Comparison of ENCODE assay signal across 18 cellular contexts in the genomic region with DNA sequence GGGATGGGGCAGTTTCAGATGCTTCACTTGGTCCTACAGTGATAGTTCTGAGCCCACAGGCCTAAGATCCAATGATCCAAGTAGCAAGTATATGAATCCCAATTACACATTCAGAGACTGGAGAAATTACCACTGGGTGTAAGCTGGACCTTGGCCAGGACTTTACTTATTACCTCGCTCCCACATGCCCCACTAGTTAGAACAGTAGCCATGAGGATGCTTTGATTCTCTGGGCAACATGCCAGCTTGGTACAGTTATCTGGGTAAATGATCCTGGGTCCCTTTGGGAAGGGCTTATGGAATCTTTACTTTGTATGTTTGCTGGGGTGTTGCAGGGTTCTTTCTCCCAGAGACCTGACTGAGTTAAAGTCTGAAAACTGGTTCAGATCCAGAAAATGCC. TPM values are rescaled to one million over a fixed set of nuclear protein-coding genes. Genes with fewer than 3 reads are reported as not detected.
"Had no signal": no experiment of that assay in that cellular context is flagged by ENCODE, and none has a peak within 500 bp of the region (broad histone marks: within the 10 kb centered on the region; RNA-seq: fewer than 3 reads in every experiment).

No MANE protein-coding gene starts in this region.

- H3K27me3 Mint-ChIP-seq: activated naive CD8-positive, alpha-beta T cell treated with anti-CD3 and anti-CD28 coated beads for 36 hours had no signal

- H2AFZ ChIP-seq: hepatocyte had no signal

- H3K4me3 ChIP-seq: hepatocyte, smooth muscle cell, thyroid gland had no signal

- DNase-seq: activated CD4-positive, alpha-beta T cell treated with anti-CD3 and anti-CD28 coated beads, Interleukin-2, amount 50 U/mL, for 4 hours; activated CD4-positive, CD25-positive, alpha-beta regulatory T cell treated with anti-CD3 and anti-CD28 coated beads, Interleukin-2, amount 50 U/mL, for 72 hours; activated gamma-delta T cell; activated naive CD8-positive, alpha-beta T cell treated with anti-CD3 and anti-CD28 coated beads for 36 hours; activated T-cell treated with anti-CD3 and anti-CD28 coated beads, Interleukin-2, amount 50 U/mL, for 4 hours; brain microvascular endothelial cell; endodermal cell; kidney; naive B cell; posterior cingulate gyrus; right cardiac atrium; thyroid gland had no signal

- H3K4me3 Mint-ChIP-seq: activated naive CD8-positive, alpha-beta T cell treated with anti-CD3 and anti-CD28 coated beads for 36 hours; activated T-cell treated with anti-CD3 and anti-CD28 coated beads, Interleukin-2, amount 50 U/mL, for 4 hours; endodermal cell; naive B cell had no signal

- H3K9me3 Mint-ChIP-seq: activated naive CD8-positive, alpha-beta T cell treated with anti-CD3 and anti-CD28 coated beads for 36 hours; activated T-cell treated with anti-CD3 and anti-CD28 coated beads, Interleukin-2, amount 50 U/mL, for 4 hours; endodermal cell; naive B cell had no signal

- H3K27me3 ChIP-seq: hepatocyte, thyroid gland had no signal

- H3K4me1 ChIP-seq: thyroid gland had no signal

- H3K4me1 Mint-ChIP-seq: activated naive CD8-positive, alpha-beta T cell treated with anti-CD3 and anti-CD28 coated beads for 36 hours had no signal

- H3K9me3 ChIP-seq: neutrophil, thyroid gland had no signal

- H3K27ac Mint-ChIP-seq: activated naive CD8-positive, alpha-beta T cell treated with anti-CD3 and anti-CD28 coated beads for 36 hours; endodermal cell had no signal

- H3K4me2 ChIP-seq: hepatocyte, smooth muscle cell had no signal

- H3K36me3 ChIP-seq: brain microvascular endothelial cell, neutrophil, thyroid gland had no signal

- H3K27ac ChIP-seq: brain microvascular endothelial cell, hepatocyte, neutrophil, thyroid gland had no signal

- H3K79me2 ChIP-seq: hepatocyte had no signal

- FAIRE-seq: kidney had no signal

- H3K36me3 Mint-ChIP-seq: activated naive CD8-positive, alpha-beta T cell treated with anti-CD3 and anti-CD28 coated beads for 36 hours; naive B cell had no signal

RNA-seq across cellular contexts. Expression of a gene that starts 5.1 kb away (rescaled TPM):
- total RNA-seq: activated naive CD8-positive, alpha-beta T cell treated with anti-CD3 and anti-CD28 coated beads for 36 hours; activated T-cell treated with anti-CD3 and anti-CD28 coated beads, Interleukin-2, amount 50 U/mL, for 4 hours; cerebellum; dermis microvascular lymphatic vessel endothelial cell; endodermal cell; lower leg skin; right cardiac atrium; smooth muscle cell; thyroid gland had no signal
- polyA plus RNA-seq: hepatocyte, right cardiac atrium, smooth muscle cell had no signal

RNA-seq across cellular contexts. Expression of a gene that starts 29.0 kb away (rescaled TPM):
- total RNA-seq: dermis microvascular lymphatic vessel endothelial cell, endodermal cell, smooth muscle cell had no signal
- polyA plus RNA-seq: smooth muscle cell had no signal

RNA-seq across cellular contexts. Expression of a gene that starts 53.6 kb away (rescaled TPM):
- total RNA-seq: cerebellum, dermis microvascular lymphatic vessel endothelial cell, endodermal cell, smooth muscle cell had no signal

RNA-seq across cellular contexts. Expression of a gene that starts 57.2 kb away (rescaled TPM):
- total RNA-seq: dermis microvascular lymphatic vessel endothelial cell had no signal
